In the genomic region with DNA sequence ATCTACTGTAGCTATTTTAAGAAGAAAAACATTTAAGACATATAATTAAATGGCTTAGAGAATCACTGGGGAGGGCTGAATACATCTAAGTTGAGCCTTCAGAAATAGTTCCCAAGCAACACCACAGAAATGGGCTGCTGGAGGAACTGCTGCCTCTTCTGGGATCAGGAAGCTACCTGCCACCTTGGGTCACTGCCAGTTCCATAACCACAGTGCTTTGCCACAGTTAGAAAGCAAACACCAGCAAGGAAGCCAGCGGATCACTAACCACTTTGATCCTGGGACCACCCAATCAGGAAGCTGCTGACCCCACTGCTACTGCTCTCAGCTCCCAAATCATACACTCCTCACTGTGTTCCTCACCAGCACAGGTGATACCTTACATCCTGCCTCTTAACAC, we compare ENCODE assay signal across 19 cellular contexts.
A peak's percentile ranks its signal among the peaks of the same experiment; 100 is the strongest.
DNase-seq lines count a peak whose midpoint lies in the region; ATAC-seq and TF ChIP-seq lines count a peak whose summit lies in the region.
"Had no signal": no experiment of that assay in that cellular context is flagged by ENCODE, and none has a peak within 500 bp of the region (broad histone marks: within the 10 kb centered on the region; RNA-seq: fewer than 3 reads in every experiment).

No MANE protein-coding gene starts in this region.

- no peaks in the 10 kb centered on the region for H3K36me3 ChIP-seq in transverse colon

- no peak for TF ChIP-seq CTCF in transverse colon (IDR thresholded peaks at IDR 0.05)

- H3K4me1 ChIP-seq in transverse colon, result no peaks in the 10 kb centered on the region

- in situ Hi-C loops in transverse colon (cut with MboI; ENCODE audit: low pct_ligation_motif_present in 1 of 4, low pct_unique_long_range_greater_than_20kb in 1 of 4, low sequenced_read_pairs in 3 of 4), result no loop called here

- no peak for TF ChIP-seq POLR2A in transverse colon (IDR thresholded peaks at IDR 0.05)

- no peak for ATAC-seq in activated naive CD8-positive, alpha-beta T cell treated with anti-CD3 and anti-CD28 coated beads, Interleukin-2, amount 10 ng/mL, durations not matched to agents 7 days and 5 days (ENCODE audit: low read depth)
- ATAC-seq: Right ventricle myocardium inferior had no signal

- no peaks in the 10 kb centered on the region for H3K27me3 Mint-ChIP-seq in activated naive CD8-positive, alpha-beta T cell treated with anti-CD3 and anti-CD28 coated beads, Interleukin-2, amount 10 ng/mL, durations not matched to agents 7 days and 5 days
- H3K27me3 Mint-ChIP-seq in activated naive CD8-positive, alpha-beta T cell treated with anti-CD3 and anti-CD28 coated beads for 36 hours, result no peaks in the 10 kb centered on the region
- H3K27me3 Mint-ChIP-seq: CD8-positive, alpha-beta memory T cell had no signal

- peak overlapping the region; percentile 54 for H3K27ac Mint-ChIP-seq in activated naive CD8-positive, alpha-beta T cell treated with anti-CD3 and anti-CD28 coated beads, Interleukin-2, amount 10 ng/mL, durations not matched to agents 7 days and 5 days
- no peak overlapping the region for H3K27ac Mint-ChIP-seq in activated naive CD8-positive, alpha-beta T cell treated with anti-CD3 and anti-CD28 coated beads for 36 hours
- H3K27ac Mint-ChIP-seq: CD8-positive, alpha-beta memory T cell had no signal

- no peaks in the 10 kb centered on the region for H3K27me3 ChIP-seq in transverse colon

- no peak overlapping the region for H3K4me3 ChIP-seq in transverse colon
- H3K4me3 ChIP-seq: GM23248 had no signal

- no peak overlapping the region for H3K4me3 Mint-ChIP-seq in activated naive CD8-positive, alpha-beta T cell treated with anti-CD3 and anti-CD28 coated beads, Interleukin-2, amount 10 ng/mL, durations not matched to agents 7 days and 5 days
- H3K4me3 Mint-ChIP-seq in activated naive CD8-positive, alpha-beta T cell treated with anti-CD3 and anti-CD28 coated beads for 36 hours, result no peak overlapping the region
- H3K4me3 Mint-ChIP-seq: CD8-positive, alpha-beta memory T cell had no signal

- POLR2A ChIA-PET in activated naive CD8-positive, alpha-beta T cell treated with anti-CD3 and anti-CD28 coated beads, Interleukin-2, amount 10 ng/mL, durations not matched to agents 7 days and 5 days (lab: Charles Lee), result no interaction called here

- intact Hi-C loops in transverse colon (cut with DNase I; ENCODE audit: low total_unique reads), result no loop called here

- no peaks in the 10 kb centered on the region for H3K4me1 Mint-ChIP-seq in activated naive CD8-positive, alpha-beta T cell treated with anti-CD3 and anti-CD28 coated beads, Interleukin-2, amount 10 ng/mL, durations not matched to agents 7 days and 5 days
- no peaks in the 10 kb centered on the region for H3K4me1 Mint-ChIP-seq in activated naive CD8-positive, alpha-beta T cell treated with anti-CD3 and anti-CD28 coated beads for 36 hours
- H3K4me1 Mint-ChIP-seq: CD8-positive, alpha-beta memory T cell had no signal

- no peak for DNase-seq in activated naive CD8-positive, alpha-beta T cell treated with anti-CD3 and anti-CD28 coated beads, Interleukin-2, amount 10 ng/mL, durations not matched to agents 7 days and 5 days
- DNase-seq in activated naive CD8-positive, alpha-beta T cell treated with anti-CD3 and anti-CD28 coated beads for 36 hours, result no peak
- DNase-seq in NCI-H2029 (lab: John Stamatoyannopoulos, UW) (peak; percentile 87), kidney tubule cell (ENCODE audit: low spot score) (peak; percentile 25), transverse colon (peak; percentile 38), dermis blood vessel endothelial cell (no peak), HuH-7.5 (ENCODE audit: low spot score) (no peak), cortex of kidney (lab: John Stamatoyannopoulos, UW) (no peak)
- DNase-seq: ACHN; C1 segment of cervical spinal cord; CD8-positive, alpha-beta memory T cell; GF-D8; GM23248; HCEC 1CT; NCI-H226; NCI-H526; NK-92 treated with Interleukin-12 subunit alpha and Interleukin-12 subunit beta, amount 100 ng/mL, for 24 hours; T-helper 2 cell had no signal

- H3K36me3 Mint-ChIP-seq in activated naive CD8-positive, alpha-beta T cell treated with anti-CD3 and anti-CD28 coated beads, Interleukin-2, amount 10 ng/mL, durations not matched to agents 7 days and 5 days, result no peaks in the 10 kb centered on the region
- H3K36me3 Mint-ChIP-seq in activated naive CD8-positive, alpha-beta T cell treated with anti-CD3 and anti-CD28 coated beads for 36 hours, result no peaks in the 10 kb centered on the region
- H3K36me3 Mint-ChIP-seq: CD8-positive, alpha-beta memory T cell had no signal

- 33 to 64% methylated on average over 1 of the region's 1 CpG for WGBS in transverse colon (ENCODE audit: low coverage in 1 of 2), 2 donors

- no peak overlapping the region for H3K27ac ChIP-seq in transverse colon
- H3K27ac ChIP-seq: GM23248 had no signal

- TF ChIP-seq EP300 in transverse colon (IDR thresholded peaks at IDR 0.05; ENCODE audit: low read depth), result no peak

- H3K9me3 Mint-ChIP-seq in activated naive CD8-positive, alpha-beta T cell treated with anti-CD3 and anti-CD28 coated beads, Interleukin-2, amount 10 ng/mL, durations not matched to agents 7 days and 5 days, result no peaks in the 10 kb centered on the region
- no peaks in the 10 kb centered on the region for H3K9me3 Mint-ChIP-seq in activated naive CD8-positive, alpha-beta T cell treated with anti-CD3 and anti-CD28 coated beads for 36 hours

- no peaks in the 10 kb centered on the region for H3K9me3 ChIP-seq in transverse colon

Comparison
In these comparisons a context has a peak if more than half of its experiments do, and no peak if none do; other contexts are left out.
1. DNase-seq: peak in NCI-H2029 (single experiment), kidney tubule cell (single experiment) and transverse colon (single experiment); none in activated naive CD8-positive, alpha-beta T cell treated with anti-CD3 and anti-CD28 coated beads, Interleukin-2, amount 10 ng/mL, durations not matched to agents 7 days and 5 days (single experiment), activated naive CD8-positive, alpha-beta T cell treated with anti-CD3 and anti-CD28 coated beads for 36 hours (single experiment), dermis blood vessel endothelial cell (single experiment), HuH-7.5 (single experiment) and cortex of kidney (single experiment).